Comparison of ENCODE assay signal across 1 cellular context in genomic region chr4:143382539-143382938, GRCh38.
TF ChIP-seq lines count a peak whose summit lies in the region.

No MANE protein-coding gene starts in this region.

TF ChIP-seq in GM12878, 131 proteins besides CTCF, POLR2A, EP300 and RAD21 (continued from another document):
- TF ChIP-seq RELB (IDR thresholded peaks at IDR 0.05; ENCODE audit: low read depth) (peak; percentile 72), CUX1 (IDR thresholded peaks at IDR 0.05; ENCODE audit: insufficient replicate concordance, low read depth, low read length) (no peak), RELA (IDR thresholded peaks at IDR 0.05; ENCODE audit: borderline replicate concordance, partially characterized antibody) (no peak), PBX3 (IDR thresholded peaks at IDR 0.05; ENCODE audit: insufficient replicate concordance, low read depth, low read length) (no peak), MEF2A (IDR thresholded peaks at IDR 0.05; ENCODE audit: insufficient read depth, low read depth, low read length) (no peak), CHD4 (IDR thresholded peaks at IDR 0.05) (no peak), IKZF2 (IDR thresholded peaks at IDR 0.05) (peak in 1 of 2 experiments; percentile 31; a peak in 1 of 4 replicates), IRF5 (IDR thresholded peaks at IDR 0.05; ENCODE audit: borderline replicate concordance) (no peak), PAX8 (IDR thresholded peaks at IDR 0.05) (no peak), USF1 (IDR thresholded peaks at IDR 0.05; ENCODE audit: borderline replicate concordance, extremely low read length, insufficient read depth, low read depth, low read length) (no peak)
